In the genomic region with DNA sequence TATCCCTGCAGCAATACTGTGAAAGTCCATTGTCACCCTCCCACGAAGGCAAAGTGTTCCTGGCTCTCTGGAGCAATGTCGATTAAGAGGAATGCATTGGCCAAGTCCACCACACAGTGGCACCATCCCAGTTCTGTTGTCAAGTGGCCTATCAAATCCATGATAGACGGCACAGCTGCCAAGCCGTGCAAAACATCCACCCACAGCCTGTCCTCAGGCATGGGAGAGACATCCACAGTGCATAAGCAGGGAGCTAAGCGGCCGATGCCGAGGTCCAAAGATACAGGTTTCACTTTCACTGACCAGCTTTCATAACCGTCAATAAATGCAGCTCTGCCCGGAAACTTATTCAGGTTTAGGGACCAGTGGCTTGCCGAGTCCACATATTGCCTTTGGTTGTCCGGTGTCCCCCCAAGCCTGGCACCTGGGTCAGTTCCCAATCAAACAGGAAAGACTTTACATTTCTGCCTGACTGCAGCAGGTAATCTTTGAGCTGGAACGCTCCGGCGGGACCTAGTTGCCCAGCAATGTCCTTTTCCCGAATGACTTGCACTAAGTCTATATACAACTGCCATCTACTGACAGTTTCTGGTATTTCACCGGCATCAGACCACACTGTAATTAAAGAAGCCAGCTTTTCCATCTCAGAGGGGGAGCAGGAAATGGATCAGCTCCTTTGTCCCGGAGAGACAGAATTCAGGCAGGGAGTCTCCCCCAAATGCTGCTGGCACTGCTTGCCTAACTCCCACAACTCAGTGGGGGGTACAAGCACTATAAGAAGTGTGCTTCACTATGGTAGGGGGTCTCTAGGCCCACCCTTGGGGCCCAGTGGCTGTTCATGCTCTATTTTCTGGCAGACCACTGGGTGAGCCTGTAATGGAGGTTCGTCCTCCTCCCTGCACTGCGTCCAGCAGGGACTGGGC, we compare ENCODE assay signal across 8 cellular contexts. TPM values are rescaled to one million over a fixed set of nuclear protein-coding genes. Genes with fewer than 3 reads are reported as not detected.
DNase-seq lines count a peak whose midpoint lies in the region; ATAC-seq, FAIRE-seq and TF ChIP-seq lines count a peak whose summit lies in the region.

No MANE protein-coding gene starts in this region.

- H3K9me3 Mint-ChIP-seq in activated naive CD4-positive, alpha-beta T cell treated with anti-CD3 and anti-CD28 coated beads, Interleukin-2, amount 50 U/mL, for 72 hours = no peaks in the 10 kb centered on the region

- peak; percentile 78 for TF ChIP-seq CTCF in D721Med (IDR thresholded peaks at IDR 0.05; ENCODE audit: insufficient read depth, missing control alignments)
- TF ChIP-seq CTCF in tibial nerve (IDR thresholded peaks at IDR 0.05) = peak; percentile 77 to 88 (median 86)

- H2AFZ ChIP-seq in neuron (ENCODE audit: low read depth, low read length) = no peak overlapping the region

- TF ChIP-seq POLR2A in tibial nerve (IDR thresholded peaks at IDR 0.05) = no peak

- DNase-seq in D721Med (ENCODE audit: insufficient read length, low spot score) = peak; percentile 44
- DNase-seq in MV-4-11 (lab: John Stamatoyannopoulos, UW) = peak; percentile 71
- DNase-seq in SK-N-DZ (ENCODE audit: low spot score) = peak; percentile 80
- DNase-seq in activated naive CD4-positive, alpha-beta T cell treated with anti-CD3 and anti-CD28 coated beads, Interleukin-2, amount 50 U/mL, for 72 hours (ENCODE audit: low spot score in 2 of 2) = peak; percentile 69 to 70
- peak; percentile 50 for DNase-seq in germinal center (ENCODE audit: low spot score)
- DNase-seq in tibial nerve (ENCODE audit: low spot score in 2 of 2) = peak; percentile 40 to 99

- peak overlapping the region; percentile 63 to 87 (median 81) for H3K27ac ChIP-seq in tibial nerve

- WGBS in tibial nerve, 2 donors = 1% methylated on average over 16 to 19 of the region's 19 CpGs

- peak overlapping the region in 1 of 2 donors; percentile 78 for H3K27ac Mint-ChIP-seq in activated naive CD4-positive, alpha-beta T cell treated with anti-CD3 and anti-CD28 coated beads, Interleukin-2, amount 50 U/mL, for 72 hours

- H3K27me3 ChIP-seq in neuron (ENCODE audit: insufficient read depth, low read length) (no peaks in the 10 kb centered on the region), tibial nerve (no peaks in the 10 kb centered on the region)

- peaks cover 0 to 6% of the 10 kb centered on the region in 2 donors for H3K36me3 Mint-ChIP-seq in activated naive CD4-positive, alpha-beta T cell treated with anti-CD3 and anti-CD28 coated beads, Interleukin-2, amount 50 U/mL, for 72 hours

- ATAC-seq in GM21737 (IDR thresholded peaks at IDR 0.05; ENCODE audit: unreplicated experiment) = peak; percentile 69
- ATAC-seq in activated naive CD4-positive, alpha-beta T cell treated with anti-CD3 and anti-CD28 coated beads, Interleukin-2, amount 50 U/mL, for 72 hours = peak; percentile 76 to 83

- TF ChIP-seq EP300 in tibial nerve (IDR thresholded peaks at IDR 0.05) = no peak

- peak; percentile 21 for FAIRE-seq in D721Med (lab: Jason Lieb, UNC)

- peaks cover 3% of the 10 kb centered on the region for H3K9me3 ChIP-seq in neuron (ENCODE audit: low read length)
- no peaks in the 10 kb centered on the region for H3K9me3 ChIP-seq in tibial nerve

- H3K4me1 ChIP-seq in neuron (ENCODE audit: insufficient read depth, low read length) (peaks cover 8% of the 10 kb centered on the region), tibial nerve (peaks cover 0 to 49% (median 12%) of the 10 kb centered on the region in 4 donors)

- H3K36me3 ChIP-seq in neuron (ENCODE audit: insufficient read depth, low read length) (peaks cover 11% of the 10 kb centered on the region), tibial nerve (peaks cover 0 to 9% (median 0%) of the 10 kb centered on the region in 3 donors)

- H3K4me3 ChIP-seq in neuron (ENCODE audit: low read length) (peak overlapping the region; percentile 34), tibial nerve (peak overlapping the region; percentile 45 to 64 (median 57))

RNA-seq across cellular contexts. Expression of gene ZKSCAN3, which starts 6.3 kb away (rescaled TPM):
- 4.3 and 6.0 TPM in 2 replicates for polyA plus RNA-seq in SK-N-DZ (2014; cell fraction: cytosol; rRNA removed)
- 3.1 and 8.1 TPM in 2 replicates for polyA plus RNA-seq in SK-N-DZ (2014; cell fraction: nucleus; rRNA removed)
- total RNA-seq in activated naive CD4-positive, alpha-beta T cell treated with anti-CD3 and anti-CD28 coated beads, Interleukin-2, amount 50 U/mL, for 72 hours = 1 to 10 TPM; 3.0 to 4.8 TPM
- total RNA-seq in tibial nerve = 10 to 100 TPM in 1 of 4 donors, 1 to 10 TPM in 3; 4.5 to 15.1 (median 7.1) TPM

RNA-seq across cellular contexts. Expression of gene ZSCAN31, which starts 20.1 kb away (rescaled TPM):
- polyA plus RNA-seq in SK-N-DZ (2014; cell fraction: cytosol; rRNA removed) = 3.1 and 7.8 TPM in 2 replicates
- polyA plus RNA-seq in SK-N-DZ (2014; cell fraction: nucleus; rRNA removed) = 1.7 and 2.3 TPM in 2 replicates
- total RNA-seq in activated naive CD4-positive, alpha-beta T cell treated with anti-CD3 and anti-CD28 coated beads, Interleukin-2, amount 50 U/mL, for 72 hours = 1 to 10 TPM in 1 of 2 donors, under 1 TPM in 1; 0.70 to 1.7 TPM
- 10 to 100 TPM in 2 of 4 donors, 1 to 10 TPM in 2; 6.3 to 12.8 (median 9.2) TPM for total RNA-seq in tibial nerve

RNA-seq across cellular contexts. Expression of gene ZSCAN12, which starts 43.5 kb away (rescaled TPM):
- polyA plus RNA-seq in SK-N-DZ (2014; cell fraction: cytosol; rRNA removed) = 9.7 and 10.7 TPM in 2 replicates
- polyA plus RNA-seq in SK-N-DZ (2014; cell fraction: nucleus; rRNA removed) = 6.4 and 7.8 TPM in 2 replicates
- 1 to 10 TPM; 4.8 to 6.0 TPM for total RNA-seq in activated naive CD4-positive, alpha-beta T cell treated with anti-CD3 and anti-CD28 coated beads, Interleukin-2, amount 50 U/mL, for 72 hours
- total RNA-seq in tibial nerve = 1 to 10 TPM; 4.7 to 7.8 (median 7.2) TPM

Comparison
In these comparisons a context has a peak if more than half of its experiments do, and no peak if none do; other contexts are left out.
1. Peak in every context shown above with its lines: DNase-seq, ATAC-seq, H3K4me3 ChIP-seq and H3K27ac ChIP-seq.